ENCODE assay signal across 14 cellular contexts in genomic region chr2:168896783-168897182, GRCh38.
"Had no signal": no experiment of that assay in that cellular context is flagged by ENCODE, and none has a peak within 500 bp of the region (broad histone marks: within the 10 kb centered on the region; RNA-seq: fewer than 3 reads in every experiment).

No MANE protein-coding gene starts in this region.

- DNase-seq: activated B cell treated with CpG ODN at 0.5 μM for 24 hours; activated CD4-positive, alpha-beta T cell treated with anti-CD3 and anti-CD28 coated beads for 48 hours; activated gamma-delta T cell treated with Interleukin-2 at 50 U/mL for 16 hours; amniotic stem cell; dorsolateral prefrontal cortex; heart right ventricle; left colon; midbrain; right cardiac atrium; stimulated activated CD4-positive, alpha-beta T cell treated with anti-CD3 and anti-CD28 coated beads, Interleukin-15, amount 100 ng/mL, for 24 hours; stimulated activated CD4-positive, alpha-beta T cell treated with anti-CD3 and anti-CD28 coated beads, Interleukin-4, amount 100 ng/mL, for 1 hour; stimulated activated naive B cell treated with anti-CD40 and anti-IgM and Interleukin-4, amounts not matched to agents 10 μg/mL and 1 μg/mL and 100 μg/mL, for 72 hours; thyroid gland; uterus had no signal
